In the genomic region with DNA sequence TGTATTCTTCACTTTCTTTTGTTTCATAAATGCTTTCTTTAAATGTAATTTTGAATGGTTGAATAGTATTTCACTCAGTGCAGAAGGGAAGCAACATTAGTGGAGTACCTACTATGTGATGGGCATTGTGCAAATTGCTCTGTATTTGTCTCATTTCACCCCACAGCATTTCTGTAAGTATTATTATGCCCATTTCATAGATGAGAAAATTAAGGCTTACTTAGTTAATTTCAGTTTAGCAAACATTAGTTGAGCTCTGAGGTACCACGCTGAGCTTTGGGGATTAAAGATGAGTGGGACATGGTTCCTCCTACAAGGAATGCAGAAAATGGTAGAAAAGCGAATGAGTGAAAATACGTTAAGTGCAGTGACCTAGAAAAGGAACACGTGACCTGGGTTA, we compare ENCODE assay signal across 17 cellular contexts. TPM values are rescaled to one million over a fixed set of nuclear protein-coding genes. Genes with fewer than 3 reads are reported as not detected.
A peak's percentile ranks its signal among the peaks of the same experiment; 100 is the strongest.
DNase-seq lines count a peak whose midpoint lies in the region; ATAC-seq, FAIRE-seq and TF ChIP-seq lines count a peak whose summit lies in the region.
"Had no signal": no experiment of that assay in that cellular context is flagged by ENCODE, and none has a peak within 500 bp of the region (broad histone marks: within the 10 kb centered on the region; RNA-seq: fewer than 3 reads in every experiment).

No MANE protein-coding gene starts in this region.

- peaks cover 15 to 32% of the 10 kb centered on the region in 2 donors for H3K36me3 Mint-ChIP-seq in naive B cell

- H3K79me2 ChIP-seq in HepG2 (ENCODE audit: insufficient read depth, low read length) (no peaks in the 10 kb centered on the region), SU-DHL-6 (ENCODE audit: insufficient read depth, low read length) (peaks cover 96% of the 10 kb centered on the region)

- no peaks in the 10 kb centered on the region for H3K9me2 ChIP-seq in SU-DHL-6 (replicated peaks; ENCODE audit: insufficient read depth, low read length)

- in situ Hi-C loops in HepG2 (cut with HindIII; ENCODE audit: extremely low pct_ligation_motif_present, low pct_unique_long_range_greater_than_20kb), result no loop called here

- TF ChIP-seq EP300 in HepG2 (IDR thresholded peaks at IDR 0.05; ENCODE audit: low read depth in 2 of 2, low read length in 2 of 2) (no peak), HepG2 (CRISPR knock-in tag; IDR thresholded peaks at IDR 0.05; ENCODE audit: borderline replicate concordance) (no peak)

- no peak overlapping the region for H3K4me2 ChIP-seq in HepG2 (ENCODE audit: low read depth, low read length)
- H3K4me2 ChIP-seq in SU-DHL-6 (ENCODE audit: low read depth, low read length, poor library complexity, severe bottlenecking), result no peak overlapping the region

- no peak for TF ChIP-seq POLR2A in HepG2 (IDR thresholded peaks at IDR 0.05; ENCODE audit: insufficient read depth in 1 of 2, low read depth in 2 of 2, low read length in 2 of 2)
- no peak for TF ChIP-seq POLR2A in right lobe of liver (IDR thresholded peaks at IDR 0.05)

- H3K4me3 ChIP-seq in HepG2 (replicated peaks in 1 of 3; ENCODE audit: insufficient read depth in 1 of 3, low read depth in 2 of 3, low read length in 3 of 3) (no peak overlapping the region), right lobe of liver (no peak overlapping the region), SU-DHL-6 (ENCODE audit: insufficient read depth, low read length, poor library complexity, severe bottlenecking) (no peak overlapping the region)
- no peak overlapping the region for H3K4me3 ChIP-seq in effector memory CD4-positive, alpha-beta T cell (ENCODE audit: insufficient read depth, low read depth, low read length, poor library complexity, severe bottlenecking)
- H3K4me3 ChIP-seq: GM12878, HAP-1 had no signal

- 98% methylated on average over 4 of the region's 4 CpGs for WGBS in HepG2 (ENCODE audit: low lambda C conversion rate)
- WGBS in right lobe of liver (ENCODE audit: insufficient coverage, low coverage, low lambda C conversion rate, missing lambda C conversion rate), result 94% methylated on average over 4 of the region's 4 CpGs

- peaks cover 10% of the 10 kb centered on the region for H3K4me1 ChIP-seq in HepG2 (ENCODE audit: insufficient read depth, low read length)
- H3K4me1 ChIP-seq in right lobe of liver, result no peaks in the 10 kb centered on the region
- no peaks in the 10 kb centered on the region for H3K4me1 ChIP-seq in effector memory CD4-positive, alpha-beta T cell (ENCODE audit: control insufficient read depth, insufficient read depth, low read length, poor library complexity, severe bottlenecking)

- no peaks in the 10 kb centered on the region; a peak in 1 of 5 replicates for H3K36me3 ChIP-seq in HepG2 (replicated peaks in 1 of 2; ENCODE audit: control insufficient read depth in 1 of 2, insufficient read depth in 2 of 2, low read length in 2 of 2)
- no peaks in the 10 kb centered on the region for H3K36me3 ChIP-seq in right lobe of liver
- peaks cover 75% of the 10 kb centered on the region for H3K36me3 ChIP-seq in SU-DHL-6 (ENCODE audit: low read length)
- no peaks in the 10 kb centered on the region for H3K36me3 ChIP-seq in effector memory CD4-positive, alpha-beta T cell (ENCODE audit: control insufficient read depth, insufficient read depth, low read length)
- H3K36me3 ChIP-seq: HAP-1 had no signal

- ATAC-seq in HepG2 (no peak), right lobe of liver (no peak), naive B cell (ENCODE audit: low read depth in 2 of 2) (no peak), GM18502 (IDR thresholded peaks at IDR 0.05; ENCODE audit: poor library complexity, unreplicated experiment) (no peak), GM21619 (IDR thresholded peaks at IDR 0.05; ENCODE audit: unreplicated experiment) (no peak), HG02763 (IDR thresholded peaks at IDR 0.05; ENCODE audit: unreplicated experiment) (no peak)
- ATAC-seq: GM12878 had no signal

- no peak for FAIRE-seq in HepG2 (lab: Jason Lieb, UNC)
- FAIRE-seq: GM12878, H1 had no signal

- peaks cover 83% of the 10 kb centered on the region for H3F3A ChIP-seq in SU-DHL-6 (ENCODE audit: insufficient read depth)

- no peak for TF ChIP-seq RAD21 in HepG2 (CRISPR knock-in tag; IDR thresholded peaks at IDR 0.05)

- H3K9me3 ChIP-seq in HepG2 (ENCODE audit: low read length) (no peaks in the 10 kb centered on the region), right lobe of liver (no peaks in the 10 kb centered on the region), SU-DHL-6 (ENCODE audit: insufficient read depth, low read length) (no peaks in the 10 kb centered on the region)
- H3K9me3 ChIP-seq in effector memory CD4-positive, alpha-beta T cell (ENCODE audit: control insufficient read depth, low read length), result no peaks in the 10 kb centered on the region
- H3K9me3 ChIP-seq: HAP-1 had no signal

- H3K27me3 ChIP-seq in HepG2 (ENCODE audit: control insufficient read depth in 1 of 2, insufficient read depth in 2 of 2, low read length in 2 of 2), result no peaks in the 10 kb centered on the region
- H3K27me3 ChIP-seq in right lobe of liver, result no peaks in the 10 kb centered on the region
- H3K27me3 ChIP-seq in SU-DHL-6 (ENCODE audit: low read length), result no peaks in the 10 kb centered on the region
- no peaks in the 10 kb centered on the region for H3K27me3 ChIP-seq in effector memory CD4-positive, alpha-beta T cell (replicated peaks; ENCODE audit: control insufficient read depth, insufficient read depth, low read length, poor library complexity, severe bottlenecking)

- H3K27ac Mint-ChIP-seq in naive B cell, result peak overlapping the region in 5 of 6 donors; percentile 38 to 93 (median 89)
- H3K27ac Mint-ChIP-seq: CD4-positive, alpha-beta T cell; HFFc6 had no signal

- CTCF ChIA-PET in HepG2 (lab: Yijun Ruan, JAX; ENCODE audit: low intra/inter-chr PET ratio, low total read pairs), result no interaction called here

- H4K20me1 ChIP-seq in HepG2 (ENCODE audit: insufficient read depth, low read length) (no peaks in the 10 kb centered on the region), SU-DHL-6 (ENCODE audit: low read depth, low read length) (peaks cover 37% of the 10 kb centered on the region)

- no TSS peak for BruUV-seq in HepG2 (replicated peaks; lab: Mats Ljungman, UMichigan)

- no peak for TF ChIP-seq CTCF in HepG2 (CRISPR knock-in tag; IDR thresholded peaks at IDR 0.05)
- TF ChIP-seq CTCF in right lobe of liver (IDR thresholded peaks at IDR 0.05), result no peak
- TF ChIP-seq CTCF in SU-DHL-6 (IDR thresholded peaks at IDR 0.05; ENCODE audit: insufficient read depth, low read length, poor library complexity, severe bottlenecking), result no peak

- H3K27ac ChIP-seq in HepG2 (ENCODE audit: extremely low read length, insufficient read depth, low read length) (no peak overlapping the region), right lobe of liver (no peak overlapping the region), SU-DHL-6 (ENCODE audit: low read depth, low read length) (peak overlapping the region; percentile 19; the same call in 1 of the 2 replicates)
- no peak overlapping the region for H3K27ac ChIP-seq in effector memory CD4-positive, alpha-beta T cell (ENCODE audit: insufficient read depth, low read length, poor library complexity, severe bottlenecking)

- POLR2A ChIA-PET in HepG2 (lab: Yijun Ruan, JAX), result no interaction called here

- H3K9me3 Mint-ChIP-seq in naive B cell, result no peaks in the 10 kb centered on the region
- H3K9me3 Mint-ChIP-seq: CD4-positive, alpha-beta T cell; HFFc6 had no signal

- H2AFZ ChIP-seq in HepG2 (ENCODE audit: low read length) (no peak overlapping the region), SU-DHL-6 (ENCODE audit: low read depth, low read length, severe bottlenecking) (no peak overlapping the region)

- no peak for DNase-seq in HepG2 (ENCODE audit: low spot score)
- DNase-seq in right lobe of liver, result no peak
- no peak for DNase-seq in naive B cell
- DNase-seq in effector memory CD4-positive, alpha-beta T cell, result no peak
- DNase-seq: ACHN; C1 segment of cervical spinal cord; Calu3; CD4-positive, alpha-beta T cell; DMS 273 treated with DMSO at 0.1 percent for 48 hours; HFFc6 had no signal

- no peak overlapping the region for H3K4me3 Mint-ChIP-seq in naive B cell
- H3K4me3 Mint-ChIP-seq: CD4-positive, alpha-beta T cell; HFFc6 had no signal

- no peaks in the 10 kb centered on the region for H3K27me3 Mint-ChIP-seq in naive B cell
- H3K27me3 Mint-ChIP-seq: CD4-positive, alpha-beta T cell had no signal

- H3K9ac ChIP-seq in HepG2 (ENCODE audit: insufficient read depth, low read depth, low read length), result no peak overlapping the region
- H3K9ac ChIP-seq in SU-DHL-6 (ENCODE audit: low read length), result no peak overlapping the region

- intact Hi-C loops in HepG2 (cut with micrococcal nuclease; ENCODE audit: unreplicated experiment), result no loop called here
- intact Hi-C loops in right lobe of liver (cut with DNase I), result no loop called here

- H3K4me1 Mint-ChIP-seq in naive B cell, result peaks cover 46 to 89% (median 66%) of the 10 kb centered on the region in 3 donors

TF ChIP-seq in HepG2, 621 proteins besides CTCF, POLR2A, EP300 and RAD21 (continues in another document):
- peak; percentile 57; the same call in 1 of the 2 replicates for TF ChIP-seq ZNF629 (CRISPR knock-in tag; conservative IDR thresholded peaks at IDR 0.05)
- no peak for TF ChIP-seq ZNF546 (CRISPR knock-in tag; conservative IDR thresholded peaks at IDR 0.05)

RNA-seq across cellular contexts. Expression of gene SWAP70, which starts 58.1 kb away (rescaled TPM):
- total RNA-seq in HepG2 (2016; rRNA removed; fragmentation: Illumina TruSeq; extraction: Trizol), result 8.7 and 14.9 TPM in 2 replicates
- 6.5 TPM in 2 replicates for total RNA-seq in HepG2 (2016; cell fraction: cytosol; rRNA removed; fragmentation: Illumina TruSeq; extraction: Trizol; ENCODE audit: low read depth)
- 9.1 and 14.4 TPM in 2 replicates for total RNA-seq in HepG2 (2016; cell fraction: insoluble cytoplasmic fraction; rRNA removed; fragmentation: Illumina TruSeq; extraction: Trizol)
- 5.1 and 5.8 TPM in 2 replicates for total RNA-seq in HepG2 (2016; cell fraction: membrane; rRNA removed; fragmentation: Illumina TruSeq; extraction: Trizol)
- total RNA-seq in HepG2 (2016; cell fraction: nucleus; rRNA removed; fragmentation: Illumina TruSeq; extraction: Trizol), result 8.1 and 8.8 TPM in 2 replicates
- polyA plus RNA-seq in HepG2 (2011; rRNA removed), result 4.2 and 4.6 TPM in 2 replicates
- 3.2 and 5.0 TPM in 2 replicates for polyA plus RNA-seq in HepG2 (2011; cell fraction: cytosol; rRNA removed)
- 1.5 and 2.5 TPM in 2 replicates for polyA plus RNA-seq in HepG2 (2011; cell fraction: nucleus; rRNA removed)
- 7.2 and 7.3 TPM in 2 replicates for polyA plus RNA-seq in HepG2 (2012)
- polyA plus RNA-seq in HepG2 (2016; cell fraction: cytosol; fragmentation: Illumina TruSeq; extraction: Trizol; ENCODE audit: low read depth), result 0.50 and 0.55 TPM in 2 replicates
- 14.4 and 14.9 TPM in 2 replicates for polyA plus RNA-seq in HepG2 (2016; cell fraction: insoluble cytoplasmic fraction; fragmentation: Illumina TruSeq; extraction: Trizol; ENCODE audit: low read depth)
- 1.9 and 2.0 TPM in 2 replicates for polyA plus RNA-seq in HepG2 (2016; cell fraction: membrane; fragmentation: Illumina TruSeq; extraction: Trizol; ENCODE audit: low read depth)
- polyA plus RNA-seq in HepG2 (2016; cell fraction: nucleus; fragmentation: Illumina TruSeq; extraction: Trizol; ENCODE audit: insufficient read depth, low read depth), result 8.0 and 8.5 TPM in 2 replicates
- 4.9 and 17.3 TPM in 2 replicates for polyA minus RNA-seq in HepG2 (2011; rRNA and poly(A)+ RNA removed; ENCODE audit: low replicate concordance)
- 5.2 and 6.8 TPM in 2 replicates for polyA minus RNA-seq in HepG2 (2011; cell fraction: cytosol; rRNA and poly(A)+ RNA removed)
- polyA minus RNA-seq in HepG2 (2011; cell fraction: nucleus; rRNA and poly(A)+ RNA removed), result 5.4 and 6.7 TPM in 2 replicates
- total RNA-seq in right lobe of liver, result 10 to 100 TPM in 2 of 6 experiments, 1 to 10 TPM in 4; 3.2 to 13.5 (median 7.4) TPM
- 100 to 1,000 TPM; 239 to 378 (median 304) TPM for polyA plus RNA-seq in naive B cell (ENCODE audit: low read depth in 6 of 6)
